ENCODE assay signal across 1 cellular context in genomic region chr15:60255390-60255789, GRCh38.
TF ChIP-seq lines count a peak whose summit lies in the region.

No MANE protein-coding gene starts in this region.

TF ChIP-seq in K562, 482 proteins besides CTCF, POLR2A, EP300 and RAD21 (continued from another document):
- no peak for TF ChIP-seq ZNF280B (CRISPR knock-in tag; IDR thresholded peaks at IDR 0.05)
- TF ChIP-seq RREB1 (CRISPR knock-in tag; IDR thresholded peaks at IDR 0.05): no peak
- TF ChIP-seq RCOR1 (IDR thresholded peaks at IDR 0.05; ENCODE audit: borderline replicate concordance in 1 of 2, low read depth in 2 of 2, low read length in 2 of 2): peak in 1 of 2 experiments; percentile 41; a peak in 1 of 4 replicates
- no peak for TF ChIP-seq ZBTB7A (IDR thresholded peaks at IDR 0.05; ENCODE audit: borderline replicate concordance, control insufficient read depth, low read depth, low read length)
- TF ChIP-seq ZNF175 (CRISPR knock-in tag; IDR thresholded peaks at IDR 0.05; ENCODE audit: low read depth): no peak
- 0 out of 4 replicates have a peak, but pooled peaks of 1 of the 2 experiments have one; percentile 29 for TF ChIP-seq TEAD1 (CRISPR knock-in tag; IDR thresholded peaks at IDR 0.05)
- TF ChIP-seq RBM22 (IDR thresholded peaks at IDR 0.05; ENCODE audit: low read depth, low read length, poor library complexity, severe bottlenecking): no peak
- TF ChIP-seq MBD2 (IDR thresholded peaks at IDR 0.05; ENCODE audit: borderline replicate concordance, low read depth): no peak
- no peak for TF ChIP-seq SRSF1 (IDR thresholded peaks at IDR 0.05; ENCODE audit: low read depth, low read length)
- TF ChIP-seq NFXL1 (CRISPR knock-in tag; IDR thresholded peaks at IDR 0.05): no peak
- TF ChIP-seq CHCHD3 (CRISPR knock-in tag; IDR thresholded peaks at IDR 0.05): no peak
- TF ChIP-seq NCOA2 (IDR thresholded peaks at IDR 0.05; ENCODE audit: partially characterized antibody in 2 of 2): no peak
- TF ChIP-seq PHTF2 (CRISPR knock-in tag; IDR thresholded peaks at IDR 0.05): no peak
- TF ChIP-seq THRB (CRISPR knock-in tag; conservative IDR thresholded peaks at IDR 0.05): no peak
- TF ChIP-seq RFX5 (IDR thresholded peaks at IDR 0.05; ENCODE audit: low read depth, low read length): no peak
- no peak for TF ChIP-seq HDAC8 (tag; IDR thresholded peaks at IDR 0.05)
- TF ChIP-seq ZNF444 (CRISPR knock-in tag; IDR thresholded peaks at IDR 0.05): no peak
- TF ChIP-seq MYBL2 (IDR thresholded peaks at IDR 0.05; ENCODE audit: low read depth): no peak
- no peak for TF ChIP-seq MYBL2 (CRISPR knock-in tag; IDR thresholded peaks at IDR 0.05; ENCODE audit: borderline replicate concordance)
- no peak for TF ChIP-seq ZMIZ1 (IDR thresholded peaks at IDR 0.05; ENCODE audit: low read depth in 2 of 2, low read length in 2 of 2)
- TF ChIP-seq NR0B1 (IDR thresholded peaks at IDR 0.05; ENCODE audit: partially characterized antibody): no peak
- no peak for TF ChIP-seq ZEB2 (IDR thresholded peaks at IDR 0.05)
- no peak for TF ChIP-seq ZFPM2 (CRISPR knock-in tag; IDR thresholded peaks at IDR 0.05)
- TF ChIP-seq GATAD2B (IDR thresholded peaks at IDR 0.05; ENCODE audit: borderline replicate concordance): no peak
- peak; percentile 89 for TF ChIP-seq FOSL1 (tag; conservative IDR thresholded peaks at IDR 0.05)
- TF ChIP-seq ZNF717 (CRISPR knock-in tag; IDR thresholded peaks at IDR 0.05): no peak
- no peak for TF ChIP-seq ZNF589 (CRISPR knock-in tag; IDR thresholded peaks at IDR 0.05; ENCODE audit: low read depth)
- no peak for TF ChIP-seq ZNF511 (CRISPR knock-in tag; IDR thresholded peaks at IDR 0.05)
- no peak for TF ChIP-seq ZNF740 (CRISPR knock-in tag; IDR thresholded peaks at IDR 0.05)
- no peak for TF ChIP-seq ZNF740 (tag; IDR thresholded peaks at IDR 0.05)
- TF ChIP-seq KHSRP (IDR thresholded peaks at IDR 0.05): no peak
- TF ChIP-seq MEIS2 (IDR thresholded peaks at IDR 0.05; ENCODE audit: partially characterized antibody): peak; percentile 85
- TF ChIP-seq JUN (IDR thresholded peaks at IDR 0.05; ENCODE audit: borderline replicate concordance, low read depth, low read length): 0 out of 2 replicates have a peak, but pooled peaks have one; percentile 70
- TF ChIP-seq JUN (CRISPR knock-in tag; IDR thresholded peaks at IDR 0.05; ENCODE audit: borderline replicate concordance): no peak
- TF ChIP-seq SMARCC2 (IDR thresholded peaks at IDR 0.05; ENCODE audit: low read depth): no peak
- peak; percentile 67; the same call in 1 of the 2 replicates for TF ChIP-seq JUNB (CRISPR knock-in tag; conservative IDR thresholded peaks at IDR 0.05)
- no peak for TF ChIP-seq ZNF165 (CRISPR knock-in tag; IDR thresholded peaks at IDR 0.05; ENCODE audit: borderline replicate concordance)
- no peak for TF ChIP-seq ZBTB49 (CRISPR knock-in tag; IDR thresholded peaks at IDR 0.05; ENCODE audit: borderline replicate concordance)
- TF ChIP-seq CREB5 (CRISPR knock-in tag; IDR thresholded peaks at IDR 0.05): no peak
- peak; percentile 82 for TF ChIP-seq ATF3 (IDR thresholded peaks at IDR 0.05)
- no peak for TF ChIP-seq ATF3 (CRISPR knock-in tag; conservative IDR thresholded peaks at IDR 0.05)
